24 cellular contexts compared by ENCODE assay signal in genomic region chr7:16212610-16213009, GRCh38.
DNase-seq lines count a peak whose midpoint lies in the region; ATAC-seq, FAIRE-seq and TF ChIP-seq lines count a peak whose summit lies in the region.
"Had no signal": no experiment of that assay in that cellular context is flagged by ENCODE, and none has a peak within 500 bp of the region (broad histone marks: within the 10 kb centered on the region; RNA-seq: fewer than 3 reads in every experiment).

No MANE protein-coding gene starts in this region.

- H4K20me1 ChIP-seq in PC-9 (ENCODE audit: insufficient read depth) = no peaks in the 10 kb centered on the region

- H3K27me3 Mint-ChIP-seq in nephron progenitor cell (ENCODE audit: low read depth, poor library complexity) (no peaks in the 10 kb centered on the region), HFFc6 (ENCODE audit: insufficient read depth) (no peaks in the 10 kb centered on the region)
- H3K27me3 Mint-ChIP-seq: CD4-positive, CD25-positive, alpha-beta regulatory T cell had no signal

- H3K36me3 Mint-ChIP-seq in nephron progenitor cell (ENCODE audit: low read depth) (peaks cover 5% of the 10 kb centered on the region), HFFc6 (ENCODE audit: low read depth) (no peaks in the 10 kb centered on the region)
- H3K36me3 Mint-ChIP-seq: CD4-positive, CD25-positive, alpha-beta regulatory T cell had no signal

- DNase-seq in H54 (ENCODE audit: insufficient read length, low spot score) (no peak), PC-9 (no peak), left colon (peak; percentile 12 to 24), pancreas (no peak), cortex of kidney (lab: John Stamatoyannopoulos, UW) (no peak), nephron progenitor cell (no peak), HFFc6 (no peak), dorsolateral prefrontal cortex (no peak)
- DNase-seq: CD4-positive, CD25-positive, alpha-beta regulatory T cell; DMS79; EL; GDM1; HCEC 1CT; Karpas-422; MV-4-11; NCI-H2029; NCI-H446; NCI-H526; NCI-H82; SHP77 had no signal

- H3K9me3 Mint-ChIP-seq in nephron progenitor cell (peaks cover 8% of the 10 kb centered on the region), HFFc6 (no peaks in the 10 kb centered on the region)

- H3K4me3 Mint-ChIP-seq in nephron progenitor cell (no peak overlapping the region), HFFc6 (no peak overlapping the region)
- H3K4me3 Mint-ChIP-seq: CD4-positive, CD25-positive, alpha-beta regulatory T cell; GM23338 had no signal

- H3K9me2 ChIP-seq in PC-9 (ENCODE audit: insufficient read depth) = no peaks in the 10 kb centered on the region

- no peak for TF ChIP-seq POLR2A in H54 (IDR thresholded peaks at IDR 0.05; ENCODE audit: low read depth, low read length)

- CTCF ChIA-PET in PC-9 (lab: Charles Lee) = no interaction called here

- 68% methylated on average over 3 of the region's 3 CpGs for WGBS in pancreas, 2 donors

- H3K4me1 ChIP-seq in PC-9 (replicated peaks; ENCODE audit: insufficient read depth) (peaks cover 10% of the 10 kb centered on the region; the same call in 1 of the 2 replicates), pancreas (no peaks in the 10 kb centered on the region)

- H3K27me3 ChIP-seq in PC-9 (ENCODE audit: insufficient read depth, low read depth) = no peaks in the 10 kb centered on the region
- H3K27me3 ChIP-seq in pancreas = no peaks in the 10 kb centered on the region
- no peaks in the 10 kb centered on the region for H3K27me3 ChIP-seq in dorsolateral prefrontal cortex

- H3K79me2 ChIP-seq in PC-9 (ENCODE audit: low read depth) = no peaks in the 10 kb centered on the region

- H3K9me3 ChIP-seq in PC-9 (ENCODE audit: insufficient read depth, low read depth) (no peaks in the 10 kb centered on the region), pancreas (no peaks in the 10 kb centered on the region)

- no peak overlapping the region for H2AFZ ChIP-seq in PC-9
- H2AFZ ChIP-seq: GM23338 had no signal

- H3K27ac ChIP-seq in PC-9 = no peak overlapping the region
- H3K27ac ChIP-seq in pancreas = no peak overlapping the region
- no peak overlapping the region for H3K27ac ChIP-seq in dorsolateral prefrontal cortex
- H3K27ac ChIP-seq: RWPE1 had no signal

- H3K36me3 ChIP-seq in PC-9 (ENCODE audit: low read depth) (no peaks in the 10 kb centered on the region), pancreas (no peaks in the 10 kb centered on the region)

- POLR2A ChIA-PET in PC-9 (lab: Charles Lee; ENCODE audit: unreplicated experiment) = interaction anchor here (0.7 kb wide), 1 partner anchor 24 kb away, joined by 4 read pairs; no protein-coding TSS in a partner anchor

- no peak overlapping the region for H3K4me3 ChIP-seq in PC-9
- H3K4me3 ChIP-seq in pancreas = no peak overlapping the region
- no peak overlapping the region for H3K4me3 ChIP-seq in dorsolateral prefrontal cortex
- H3K4me3 ChIP-seq: GM12878, GM23338 had no signal

- H3K4me1 Mint-ChIP-seq in nephron progenitor cell (peaks cover 5% of the 10 kb centered on the region), HFFc6 (ENCODE audit: low read depth) (no peaks in the 10 kb centered on the region)
- H3K4me1 Mint-ChIP-seq: CD4-positive, CD25-positive, alpha-beta regulatory T cell had no signal

- 0 out of 2 replicates have a peak overlapping the region, but pooled peaks have one; percentile 3 for H3K4me2 ChIP-seq in PC-9
- H3K4me2 ChIP-seq: GM23338 had no signal

- ATAC-seq in left colon = peak; percentile 98
- ATAC-seq in pancreas = no peak
- ATAC-seq: GM12878, GM23338, Panc1 had no signal

- peak; percentile 78 for FAIRE-seq in H54 (lab: Jason Lieb, UNC)
- FAIRE-seq in pancreas (lab: Jason Lieb, UNC) = peak; percentile 70
- FAIRE-seq: GM12878 had no signal

- intact Hi-C loops in PC-9 (cut with micrococcal nuclease; ENCODE audit: unreplicated experiment) = no loop called here
- intact Hi-C loops in left colon (cut with DNase I, micrococcal nuclease) = no loop called here
- intact Hi-C loops in pancreas (cut with DNase I) = no loop called here
- intact Hi-C loops in dorsolateral prefrontal cortex (cut with DNase I) = loop anchor here in 1 of 2 donors (5.0 kb wide), 1 partner anchor 405 kb away; no protein-coding TSS in a partner anchor

- BruUV-seq in PC-9 (replicated peaks; lab: Mats Ljungman, UMichigan) = no TSS peak

- H3K27ac Mint-ChIP-seq in nephron progenitor cell (no peak overlapping the region), HFFc6 (no peak overlapping the region)
- H3K27ac Mint-ChIP-seq: CD4-positive, CD25-positive, alpha-beta regulatory T cell; GM23338 had no signal

- no peaks in the 10 kb centered on the region for H3F3A ChIP-seq in PC-9 (ENCODE audit: insufficient read depth, low read depth)

- TF ChIP-seq CTCF in PC-9 (conservative IDR thresholded peaks at IDR 0.05) (no peak), pancreas (IDR thresholded peaks at IDR 0.05) (no peak), nephron progenitor cell (IDR thresholded peaks at IDR 0.05) (no peak), HFFc6 (IDR thresholded peaks at IDR 0.05) (no peak), dorsolateral prefrontal cortex (IDR thresholded peaks at IDR 0.05 in 54 of 56, conservative IDR thresholded peaks at IDR 0.05 in 2 of 56; ENCODE audit: low read depth in 1 of 56, partially characterized antibody in 56 of 56) (no peak)

Comparison
In these comparisons a context has a peak if more than half of its experiments do, and no peak if none do; other contexts are left out.
1. DNase-seq: peak in left colon (2 of 2); none in H54 (single experiment), PC-9 (0 of 2), pancreas (0 of 6), cortex of kidney (single experiment), nephron progenitor cell (single experiment), HFFc6 (single experiment) and dorsolateral prefrontal cortex (0 of 10).